ENCODE assay signal across 23 cellular contexts in genomic region chr22:48748113-48748859, GRCh38.
DNase-seq lines count a peak whose midpoint lies in the region; ATAC-seq and TF ChIP-seq lines count a peak whose summit lies in the region.
"Had no signal": no experiment of that assay in that cellular context is flagged by ENCODE, and none has a peak within 500 bp of the region (broad histone marks: within the 10 kb centered on the region; RNA-seq: fewer than 3 reads in every experiment).

No MANE protein-coding gene starts in this region.

- H3K27ac ChIP-seq in lung (ENCODE audit: low read depth in 1 of 2, low read length in 1 of 2) (no peak overlapping the region), stomach (no peak overlapping the region)
- H3K27ac ChIP-seq: PC-9 had no signal

- H3K4me1 ChIP-seq in lung (ENCODE audit: control insufficient read depth in 2 of 2, insufficient read depth in 2 of 2, low read length in 2 of 2): no peaks in the 10 kb centered on the region
- no peaks in the 10 kb centered on the region for H3K4me1 ChIP-seq in stomach

- no peaks in the 10 kb centered on the region for H3K36me3 Mint-ChIP-seq in activated T-cell treated with anti-CD3 and anti-CD28 coated beads, Interleukin-2, amount 50 U/mL, for 24 hours (ENCODE audit: low read depth)
- H3K36me3 Mint-ChIP-seq in activated T-cell treated with anti-CD3 and anti-CD28 coated beads, Interleukin-2, amount 50 U/mL, for 72 hours (ENCODE audit: insufficient read depth in 2 of 2): no peaks in the 10 kb centered on the region
- no peaks in the 10 kb centered on the region for H3K36me3 Mint-ChIP-seq in activated CD8-positive, alpha-beta memory T cell treated with anti-CD3 and anti-CD28 coated beads, Interleukin-2, amount 10 ng/mL, durations not matched to agents 7 days and 5 days
- H3K36me3 Mint-ChIP-seq: natural killer cell had no signal

- TF ChIP-seq CTCF in lung (IDR thresholded peaks at IDR 0.05; ENCODE audit: control extremely low read depth, extremely low read depth): no peak
- no peak for TF ChIP-seq CTCF in stomach (IDR thresholded peaks at IDR 0.05)

- H3K36me3 ChIP-seq in lung (ENCODE audit: control insufficient read depth in 2 of 2, insufficient read depth in 2 of 2, low read length in 2 of 2) (no peaks in the 10 kb centered on the region), stomach (no peaks in the 10 kb centered on the region)

- H3K27me3 Mint-ChIP-seq in activated T-cell treated with anti-CD3 and anti-CD28 coated beads, Interleukin-2, amount 50 U/mL, for 24 hours: no peaks in the 10 kb centered on the region
- H3K27me3 Mint-ChIP-seq in activated T-cell treated with anti-CD3 and anti-CD28 coated beads, Interleukin-2, amount 50 U/mL, for 72 hours (ENCODE audit: low read depth): no peaks in the 10 kb centered on the region
- no peaks in the 10 kb centered on the region for H3K27me3 Mint-ChIP-seq in activated CD8-positive, alpha-beta memory T cell treated with anti-CD3 and anti-CD28 coated beads, Interleukin-2, amount 10 ng/mL, durations not matched to agents 7 days and 5 days
- H3K27me3 Mint-ChIP-seq: activated CD4-positive, alpha-beta T cell treated with anti-CD3 and anti-CD28 coated beads, Interleukin-2, amount 10 ng/mL, durations not matched to agents 24 days and 14 days; activated naive CD8-positive, alpha-beta T cell treated with anti-CD3 and anti-CD28 coated beads, Interleukin-2, amount 50 U/mL, for 24 hours; CD4-positive, alpha-beta T cell; central memory CD8-positive, alpha-beta T cell had no signal

- no peaks in the 10 kb centered on the region for H3K9me3 Mint-ChIP-seq in activated T-cell treated with anti-CD3 and anti-CD28 coated beads, Interleukin-2, amount 50 U/mL, for 24 hours
- H3K9me3 Mint-ChIP-seq in activated T-cell treated with anti-CD3 and anti-CD28 coated beads, Interleukin-2, amount 50 U/mL, for 72 hours: no peaks in the 10 kb centered on the region
- H3K9me3 Mint-ChIP-seq in activated CD8-positive, alpha-beta memory T cell treated with anti-CD3 and anti-CD28 coated beads, Interleukin-2, amount 10 ng/mL, durations not matched to agents 7 days and 5 days (ENCODE audit: low read depth): no peaks in the 10 kb centered on the region
- H3K9me3 Mint-ChIP-seq: activated CD4-positive, alpha-beta T cell treated with anti-CD3 and anti-CD28 coated beads, Interleukin-2, amount 10 ng/mL, durations not matched to agents 24 days and 14 days; activated naive CD8-positive, alpha-beta T cell treated with anti-CD3 and anti-CD28 coated beads, Interleukin-2, amount 50 U/mL, for 24 hours; CD4-positive, alpha-beta T cell; central memory CD8-positive, alpha-beta T cell; natural killer cell; T-helper 2 cell treated with Interferon-gamma antibody and Interleukin-4, amounts not matched to agents 5 μg/mL and 100 μg/mL, for 36 hours had no signal

- H3K9me3 ChIP-seq in lung (ENCODE audit: control insufficient read depth in 2 of 2, insufficient read depth in 1 of 2, low read length in 1 of 2) (peaks cover 0 to 2% of the 10 kb centered on the region in 2 donors), stomach (peaks cover 0 to 2% (median 0%) of the 10 kb centered on the region in 4 donors)

- no peak overlapping the region for H3K4me3 Mint-ChIP-seq in activated T-cell treated with anti-CD3 and anti-CD28 coated beads, Interleukin-2, amount 50 U/mL, for 24 hours
- H3K4me3 Mint-ChIP-seq in activated T-cell treated with anti-CD3 and anti-CD28 coated beads, Interleukin-2, amount 50 U/mL, for 72 hours: no peak overlapping the region
- no peak overlapping the region for H3K4me3 Mint-ChIP-seq in activated CD8-positive, alpha-beta memory T cell treated with anti-CD3 and anti-CD28 coated beads, Interleukin-2, amount 10 ng/mL, durations not matched to agents 7 days and 5 days
- H3K4me3 Mint-ChIP-seq: activated CD4-positive, alpha-beta T cell treated with anti-CD3 and anti-CD28 coated beads, Interleukin-2, amount 10 ng/mL, durations not matched to agents 24 days and 14 days; activated naive CD8-positive, alpha-beta T cell treated with anti-CD3 and anti-CD28 coated beads, Interleukin-2, amount 50 U/mL, for 24 hours; CD4-positive, alpha-beta T cell; central memory CD8-positive, alpha-beta T cell; natural killer cell; T-helper 2 cell treated with Interferon-gamma antibody and Interleukin-4, amounts not matched to agents 5 μg/mL and 100 μg/mL, for 36 hours had no signal

- H3K4me3 ChIP-seq in lung (no peak overlapping the region), stomach (no peak overlapping the region)
- H3K4me3 ChIP-seq: GM12878, PC-9 had no signal

- CTCF ChIA-PET in activated CD8-positive, alpha-beta memory T cell treated with anti-CD3 and anti-CD28 coated beads, Interleukin-2, amount 10 ng/mL, durations not matched to agents 7 days and 5 days (lab: Charles Lee): no interaction called here

- no peak for ATAC-seq in activated T-cell treated with anti-CD3 and anti-CD28 coated beads, Interleukin-2, amount 50 U/mL, for 72 hours (replicated peaks in 1 of 2)
- no peak for ATAC-seq in activated CD8-positive, alpha-beta memory T cell treated with anti-CD3 and anti-CD28 coated beads, Interleukin-2, amount 10 ng/mL, durations not matched to agents 7 days and 5 days
- ATAC-seq in lung (ENCODE audit: insufficient read depth, low FRiP score) (no peak), HG03439 (IDR thresholded peaks at IDR 0.05; ENCODE audit: unreplicated experiment) (no peak), GM19467 (IDR thresholded peaks at IDR 0.05; ENCODE audit: unreplicated experiment) (no peak)
- ATAC-seq: activated naive CD8-positive, alpha-beta T cell treated with anti-CD3 and anti-CD28 coated beads, Interleukin-2, amount 50 U/mL, for 24 hours; GM12878; natural killer cell; right cardiac atrium had no signal

- H3K27ac Mint-ChIP-seq in activated T-cell treated with anti-CD3 and anti-CD28 coated beads, Interleukin-2, amount 50 U/mL, for 24 hours: no peak overlapping the region
- no peak overlapping the region for H3K27ac Mint-ChIP-seq in activated T-cell treated with anti-CD3 and anti-CD28 coated beads, Interleukin-2, amount 50 U/mL, for 72 hours
- no peak overlapping the region for H3K27ac Mint-ChIP-seq in activated CD8-positive, alpha-beta memory T cell treated with anti-CD3 and anti-CD28 coated beads, Interleukin-2, amount 10 ng/mL, durations not matched to agents 7 days and 5 days
- H3K27ac Mint-ChIP-seq: activated CD4-positive, alpha-beta T cell treated with anti-CD3 and anti-CD28 coated beads, Interleukin-2, amount 10 ng/mL, durations not matched to agents 24 days and 14 days; activated naive CD8-positive, alpha-beta T cell treated with anti-CD3 and anti-CD28 coated beads, Interleukin-2, amount 50 U/mL, for 24 hours; CD4-positive, alpha-beta T cell; natural killer cell; T-helper 2 cell treated with Interferon-gamma antibody and Interleukin-4, amounts not matched to agents 5 μg/mL and 100 μg/mL, for 36 hours had no signal

- DNase-seq in activated T-cell treated with anti-CD3 and anti-CD28 coated beads, Interleukin-2, amount 50 U/mL, for 24 hours: peak; percentile 9
- DNase-seq in activated T-cell treated with anti-CD3 and anti-CD28 coated beads, Interleukin-2, amount 50 U/mL, for 72 hours: no peak
- DNase-seq in activated CD8-positive, alpha-beta memory T cell treated with anti-CD3 and anti-CD28 coated beads, Interleukin-2, amount 10 ng/mL, durations not matched to agents 7 days and 5 days: peak; percentile 25
- peak; percentile 26 for DNase-seq in lung (ENCODE audit: low spot score)
- peak; percentile 20 for DNase-seq in stomach
- DNase-seq in NCI-H1694 treated with DMSO at 0.1 percent for 48 hours (lab: John Stamatoyannopoulos, UW): no peak
- DNase-seq: activated CD4-positive, alpha-beta T cell treated with anti-CD3 and anti-CD28 coated beads, Interleukin-2, amount 10 ng/mL, durations not matched to agents 24 days and 14 days; activated gamma-delta T cell; activated naive CD8-positive, alpha-beta T cell treated with anti-CD3 and anti-CD28 coated beads, Interleukin-2, amount 50 U/mL, for 24 hours; natural killer cell; NCI-H1105 treated with DMSO at 0.1 percent for 48 hours; NCI-H2029; NCI-H526 treated with DMSO at 0.1 percent for 48 hours; PC-9; right cardiac atrium; SHP77; stimulated activated naive CD4-positive, alpha-beta T cell had no signal

- WGBS in lung, 2 donors: 83 to 91% methylated on average over 20 of the region's 20 CpGs
- 80 to 89% (median 85%) methylated on average over 5 to 20 of the region's 20 CpGs for WGBS in stomach, 5 donors

- no peak for TF ChIP-seq POLR2A in stomach (IDR thresholded peaks at IDR 0.05)

- H3K4me1 Mint-ChIP-seq in activated T-cell treated with anti-CD3 and anti-CD28 coated beads, Interleukin-2, amount 50 U/mL, for 24 hours (ENCODE audit: low read depth): no peaks in the 10 kb centered on the region
- H3K4me1 Mint-ChIP-seq in activated T-cell treated with anti-CD3 and anti-CD28 coated beads, Interleukin-2, amount 50 U/mL, for 72 hours (ENCODE audit: low read depth): no peaks in the 10 kb centered on the region
- no peaks in the 10 kb centered on the region for H3K4me1 Mint-ChIP-seq in activated CD8-positive, alpha-beta memory T cell treated with anti-CD3 and anti-CD28 coated beads, Interleukin-2, amount 10 ng/mL, durations not matched to agents 7 days and 5 days
- H3K4me1 Mint-ChIP-seq: activated CD4-positive, alpha-beta T cell treated with anti-CD3 and anti-CD28 coated beads, Interleukin-2, amount 10 ng/mL, durations not matched to agents 24 days and 14 days; activated naive CD8-positive, alpha-beta T cell treated with anti-CD3 and anti-CD28 coated beads, Interleukin-2, amount 50 U/mL, for 24 hours; central memory CD8-positive, alpha-beta T cell; natural killer cell had no signal

- TF ChIP-seq EP300 in stomach (IDR thresholded peaks at IDR 0.05): no peak

- no peaks in the 10 kb centered on the region for H3K27me3 ChIP-seq in lung (ENCODE audit: control insufficient read depth, insufficient read depth)
- H3K27me3 ChIP-seq in stomach: no peaks in the 10 kb centered on the region

- intact Hi-C loops in stomach (cut with DNase I; ENCODE audit: low total_unique reads): no loop called here

Comparison
In these comparisons a context has a peak if more than half of its experiments do, and no peak if none do; other contexts are left out.
1. DNase-seq: peak in activated T-cell treated with anti-CD3 and anti-CD28 coated beads, Interleukin-2, amount 50 U/mL, for 24 hours (single experiment), activated CD8-positive, alpha-beta memory T cell treated with anti-CD3 and anti-CD28 coated beads, Interleukin-2, amount 10 ng/mL, durations not matched to agents 7 days and 5 days (single experiment), lung (single experiment) and stomach (single experiment); none in activated T-cell treated with anti-CD3 and anti-CD28 coated beads, Interleukin-2, amount 50 U/mL, for 72 hours (0 of 2) and NCI-H1694 treated with DMSO at 0.1 percent for 48 hours (single experiment).